ENCODE assay signal across 18 cellular contexts in genomic region chr10:114259825-114260224, GRCh38. TPM values are rescaled to one million over a fixed set of nuclear protein-coding genes. Genes with fewer than 3 reads are reported as not detected.
DNase-seq lines count a peak whose midpoint lies in the region; ATAC-seq and TF ChIP-seq lines count a peak whose summit lies in the region.
"Had no signal": no experiment of that assay in that cellular context is flagged by ENCODE, and none has a peak within 500 bp of the region (broad histone marks: within the 10 kb centered on the region; RNA-seq: fewer than 3 reads in every experiment).

No MANE protein-coding gene starts in this region.

- intact Hi-C loops in Right ventricle myocardium superior (cut with DNase I) (no loop called here), ovary (cut with DNase I) (loop anchor here in 1 of 4 donors (10.0 kb wide), 1 partner anchor 85 kb away; the partner anchor contains the start of genes CCDC186 and TDRD1)

- H3K4me3 ChIP-seq in Peyer's patch, result no peak overlapping the region
- no peak overlapping the region for H3K4me3 ChIP-seq in ovary
- H3K4me3 ChIP-seq: breast epithelium, SJCRH30, upper lobe of left lung had no signal

- TF ChIP-seq EP300 in ovary (IDR thresholded peaks at IDR 0.05), result no peak

- H3K27me3 ChIP-seq in Peyer's patch (no peaks in the 10 kb centered on the region), ovary (no peaks in the 10 kb centered on the region)
- H3K27me3 ChIP-seq: breast epithelium, SJCRH30, upper lobe of left lung had no signal

- TF ChIP-seq POLR2A in Peyer's patch (IDR thresholded peaks at IDR 0.05), result no peak
- no peak for TF ChIP-seq POLR2A in ovary (IDR thresholded peaks at IDR 0.05)

- ATAC-seq in Right ventricle myocardium superior (ENCODE audit: poor library complexity) (peak; percentile 66), HG03135 (IDR thresholded peaks at IDR 0.05; ENCODE audit: unreplicated experiment) (no peak)

- no peaks in the 10 kb centered on the region for H3K9me3 ChIP-seq in Peyer's patch
- no peaks in the 10 kb centered on the region for H3K9me3 ChIP-seq in ovary
- H3K9me3 ChIP-seq: breast epithelium, SJCRH30, upper lobe of left lung had no signal

- H3K27ac ChIP-seq in Peyer's patch (peak overlapping the region in 3 of 4 donors; percentile 0 to 32 (median 19)), ovary (no peak overlapping the region)
- H3K27ac ChIP-seq: KMS-11 had no signal

- in situ Hi-C loops in G401 (cut with HindIII; ENCODE audit: low sequenced_read_pairs), result no loop called here

- H3K36me3 ChIP-seq in Peyer's patch, result no peaks in the 10 kb centered on the region
- no peaks in the 10 kb centered on the region for H3K36me3 ChIP-seq in ovary
- H3K36me3 ChIP-seq: breast epithelium, SJCRH30, upper lobe of left lung had no signal

- no peaks in the 10 kb centered on the region for H3K4me1 ChIP-seq in Peyer's patch
- peaks cover 4% of the 10 kb centered on the region for H3K4me1 ChIP-seq in ovary (ENCODE audit: insufficient read depth)
- H3K4me1 ChIP-seq: breast epithelium had no signal

- 22 to 46% (median 36%) methylated on average over 10 of the region's 10 CpGs for WGBS in ovary, 3 donors

- no peak for TF ChIP-seq CTCF in Peyer's patch (IDR thresholded peaks at IDR 0.05)
- no peak for TF ChIP-seq CTCF in ovary (IDR thresholded peaks at IDR 0.05)

- DNase-seq in AG08396 (ENCODE audit: low spot score), result peak; percentile 80
- DNase-seq in Peyer's patch, result no peak
- peak; percentile 79 for DNase-seq in Right ventricle myocardium superior
- peak in 3 of 5 donors; percentile 40 to 58 (median 46) for DNase-seq in ovary
- no peak for DNase-seq in G401 (ENCODE audit: low spot score)
- no peak for DNase-seq in NCI-H526 treated with DMSO at 0.1 percent for 48 hours (lab: John Stamatoyannopoulos, UW)
- DNase-seq in DMS79 treated with DMSO at 0.1 percent for 48 hours (lab: John Stamatoyannopoulos, UW), result no peak
- DNase-seq: activated CD4-positive, alpha-beta T cell treated with anti-CD3 and anti-CD28 coated beads for 4 hours; activated T-cell treated with anti-CD3 and anti-CD28 coated beads for 4 hours; NCI-H1105 treated with DMSO at 0.1 percent for 48 hours; occipital lobe; SJCRH30; stimulated activated naive CD4-positive, alpha-beta T cell had no signal

RNA-seq across cellular contexts. Expression of gene VWA2, which starts 20.8 kb away (rescaled TPM):
- total RNA-seq in Peyer's patch (10 to 100 TPM in 2 of 4 donors, 1 to 10 TPM in 2; 5.0 to 20.8 (median 11.3) TPM), Right ventricle myocardium superior (0.08 TPM), ovary (10 to 100 TPM in 1 of 7 donors, 1 to 10 TPM in 2, under 1 TPM in 3, not detected in 1; 0.18 to 11.1 (median 1.0) TPM)
- polyA plus RNA-seq in ovary, result under 1 TPM in 1 of 2 donors, not detected in 1; 0.04 TPM
- total RNA-seq in G401 (2014; rRNA removed; shearing (Covaris generic)), result not detected in 2 replicates
- total RNA-seq: A673, SJCRH30 had no signal

Comparison
In these comparisons a context has a peak if more than half of its experiments do, and no peak if none do; other contexts are left out.
1. DNase-seq: peak in AG08396 (single experiment), Right ventricle myocardium superior (single experiment) and ovary (3 of 5); none in Peyer's patch (0 of 3), G401 (single experiment), NCI-H526 treated with DMSO at 0.1 percent for 48 hours (single experiment) and DMS79 treated with DMSO at 0.1 percent for 48 hours (single experiment).
2. H3K27ac ChIP-seq: peak in Peyer's patch (3 of 4); none in ovary (0 of 2).